8 cellular contexts compared by ENCODE assay signal in genomic region chr14:100285913-100286400, GRCh38. TPM values are rescaled to one million over a fixed set of nuclear protein-coding genes. Genes with fewer than 3 reads are reported as not detected.
DNase-seq lines count a peak whose midpoint lies in the region; ATAC-seq and TF ChIP-seq lines count a peak whose summit lies in the region.
"Had no signal": no experiment of that assay in that cellular context is flagged by ENCODE, and none has a peak within 500 bp of the region (broad histone marks: within the 10 kb centered on the region; RNA-seq: fewer than 3 reads in every experiment).

No MANE protein-coding gene starts in this region.

- intact Hi-C loops in activated CD4-positive, alpha-beta memory T cell treated with anti-CD3 and anti-CD28 coated beads for 36 hours (cut with micrococcal nuclease) = loop anchor here (1.0 kb wide), 1 partner anchor 91 kb away; no protein-coding TSS in a partner anchor

- no CpG with 5 or more reads among the region's 13 CpGs for WGBS in iPS DF 6.9 (ENCODE audit: insufficient coverage, insufficient read length)

- peak overlapping the region; percentile 69 for H3K4me3 Mint-ChIP-seq in activated CD4-positive, alpha-beta memory T cell treated with anti-CD3 and anti-CD28 coated beads for 36 hours
- H3K4me3 Mint-ChIP-seq in stimulated activated naive B cell treated with anti-CD40 and anti-IgM and Interleukin-4, amounts not matched to agents 10 μg/mL and 1 μg/mL and 100 μg/mL, for 72 hours = peak overlapping the region; percentile 81 to 82

- H3K4me3 ChIP-seq in HEK293 (ENCODE audit: low read depth, low read length) (peak overlapping the region; percentile 71; the same call in 1 of the 2 replicates), iPS DF 6.9 (ENCODE audit: low read length) (peak overlapping the region; percentile 73; the same call in 1 of the 2 replicates)

- H3K27ac Mint-ChIP-seq in activated CD4-positive, alpha-beta memory T cell treated with anti-CD3 and anti-CD28 coated beads for 36 hours = no peak overlapping the region
- peak overlapping the region; percentile 90 for H3K27ac Mint-ChIP-seq in stimulated activated naive B cell treated with anti-CD40 and anti-IgM and Interleukin-4, amounts not matched to agents 10 μg/mL and 1 μg/mL and 100 μg/mL, for 72 hours

- CTCF ChIA-PET in HEK293 (lab: Yijun Ruan, JAX) = interaction anchor here (0.6 to 3.5 kb wide), 16 partner anchors 8 to 113 kb away, joined by 3 to 30 read pairs (median 4); no protein-coding TSS in a partner anchor
- CTCF ChIA-PET in activated CD4-positive, alpha-beta memory T cell treated with anti-CD3 and anti-CD28 coated beads for 36 hours (lab: Charles Lee) = interaction anchor here (0.7 to 4.9 kb wide), 22 partner anchors 9 to 360 kb away, joined by 3 to 46 read pairs (median 6); a partner anchor contains a TSS

- no peaks in the 10 kb centered on the region for H3K9me3 Mint-ChIP-seq in activated CD4-positive, alpha-beta memory T cell treated with anti-CD3 and anti-CD28 coated beads for 36 hours
- no peaks in the 10 kb centered on the region for H3K9me3 Mint-ChIP-seq in stimulated activated naive B cell treated with anti-CD40 and anti-IgM and Interleukin-4, amounts not matched to agents 10 μg/mL and 1 μg/mL and 100 μg/mL, for 72 hours

- ATAC-seq in stimulated activated naive B cell treated with anti-CD40 and anti-IgM and Interleukin-4, amounts not matched to agents 10 μg/mL and 1 μg/mL and 100 μg/mL, for 72 hours (replicated peaks) = no peak
- ATAC-seq in GM18907 (IDR thresholded peaks at IDR 0.05; ENCODE audit: unreplicated experiment) = no peak

- H3K36me3 ChIP-seq in HEK293 (ENCODE audit: control insufficient read depth in 2 of 2, insufficient read depth in 1 of 2, low read length in 2 of 2) (peaks cover 0 to 19% of the 10 kb centered on the region in 2 experiments; a peak in 2 of 3 replicates), iPS DF 6.9 (ENCODE audit: control insufficient read depth, insufficient read depth, low read length) (peaks cover 5% of the 10 kb centered on the region)

- no peaks in the 10 kb centered on the region for H3K27me3 ChIP-seq in iPS DF 6.9 (ENCODE audit: control insufficient read depth, insufficient read depth, low read length)

- H3K36me3 Mint-ChIP-seq in activated CD4-positive, alpha-beta memory T cell treated with anti-CD3 and anti-CD28 coated beads for 36 hours = no peaks in the 10 kb centered on the region
- H3K36me3 Mint-ChIP-seq in stimulated activated naive B cell treated with anti-CD40 and anti-IgM and Interleukin-4, amounts not matched to agents 10 μg/mL and 1 μg/mL and 100 μg/mL, for 72 hours = peaks cover 0 to 6% of the 10 kb centered on the region in 2 donors

- H3K9me3 ChIP-seq in HEK293 (ENCODE audit: control insufficient read depth, insufficient read depth, low read depth, low read length) (no peaks in the 10 kb centered on the region), iPS DF 6.9 (ENCODE audit: control insufficient read depth, insufficient read depth, low read length) (no peaks in the 10 kb centered on the region)

- H3K27ac ChIP-seq in HEK293 (ENCODE audit: extremely low read depth, low read depth, low read length) (peak overlapping the region; percentile 90; the same call in 1 of the 2 replicates), iPS DF 6.9 (ENCODE audit: low read length) (no peak overlapping the region)

- H3K4me1 Mint-ChIP-seq in activated CD4-positive, alpha-beta memory T cell treated with anti-CD3 and anti-CD28 coated beads for 36 hours (ENCODE audit: low read depth) = peaks cover 6% of the 10 kb centered on the region
- peaks cover 19 to 28% of the 10 kb centered on the region in 2 donors for H3K4me1 Mint-ChIP-seq in stimulated activated naive B cell treated with anti-CD40 and anti-IgM and Interleukin-4, amounts not matched to agents 10 μg/mL and 1 μg/mL and 100 μg/mL, for 72 hours

- H3K27me3 Mint-ChIP-seq in activated CD4-positive, alpha-beta memory T cell treated with anti-CD3 and anti-CD28 coated beads for 36 hours = no peaks in the 10 kb centered on the region
- H3K27me3 Mint-ChIP-seq in stimulated activated naive B cell treated with anti-CD40 and anti-IgM and Interleukin-4, amounts not matched to agents 10 μg/mL and 1 μg/mL and 100 μg/mL, for 72 hours = no peaks in the 10 kb centered on the region

- POLR2A ChIA-PET in HEK293 (lab: Yijun Ruan, JAX) = interaction anchor here (0.6 to 1.2 kb wide), 4 partner anchors 13 to 237 kb away, joined by 3 to 4 read pairs (median 4); a partner anchor contains a TSS
- POLR2A ChIA-PET in activated CD4-positive, alpha-beta memory T cell treated with anti-CD3 and anti-CD28 coated beads for 36 hours (lab: Charles Lee) = interaction anchor here (0.6 to 1.3 kb wide), 2 partner anchors 50 to 90 kb away, joined by 4 to 5 read pairs; a partner anchor contains a TSS

- no peak for DNase-seq in activated CD4-positive, alpha-beta memory T cell treated with anti-CD3 and anti-CD28 coated beads for 36 hours
- DNase-seq in iPS DF 6.9 (ENCODE audit: low read depth, low spot score) (no peak), SK-N-DZ (ENCODE audit: low spot score) (no peak), OCI-M2 (lab: John Stamatoyannopoulos, UW; ENCODE audit: unreplicated experiment) (no peak)
- no peak for DNase-seq in stimulated activated naive B cell treated with anti-CD40 and anti-IgM and Interleukin-4, amounts not matched to agents 10 μg/mL and 1 μg/mL and 100 μg/mL, for 72 hours

- TF ChIP-seq CTCF in HEK293 (tag by site-specific recombination; IDR thresholded peaks at IDR 0.05) = 0 out of 2 replicates have a peak, but pooled peaks have one; percentile 2

- H3K4me1 ChIP-seq in HEK293 (ENCODE audit: control insufficient read depth, insufficient read depth, low read length) = no peaks in the 10 kb centered on the region; the same call in 1 of the 2 replicates
- H3K4me1 ChIP-seq in iPS DF 6.9 (ENCODE audit: control insufficient read depth, insufficient read depth, low read length) = peaks cover 9% of the 10 kb centered on the region

TF ChIP-seq in HEK293, 187 proteins besides CTCF, POLR2A, EP300 and RAD21 (continues in another document):
- TF ChIP-seq TSHZ1 (tag by site-specific recombination; IDR thresholded peaks at IDR 0.05; ENCODE audit: borderline replicate concordance) (no peak), KLF9 (tag by site-specific recombination; IDR thresholded peaks at IDR 0.05; ENCODE audit: low read depth) (0 out of 2 replicates have a peak, but pooled peaks have one; percentile 13), ZNF404 (tag by site-specific recombination; IDR thresholded peaks at IDR 0.05) (no peak), ZNF146 (tag by site-specific recombination; IDR thresholded peaks at IDR 0.05) (no peak), PBX3 (CRISPR knock-in tag; IDR thresholded peaks at IDR 0.05) (no peak), ZNF660 (tag by site-specific recombination; IDR thresholded peaks at IDR 0.05) (no peak), ZNF266 (tag by site-specific recombination; IDR thresholded peaks at IDR 0.05; ENCODE audit: low read depth) (no peak), ZFP37 (tag by site-specific recombination; IDR thresholded peaks at IDR 0.05) (no peak), ZNF426 (tag by site-specific recombination; IDR thresholded peaks at IDR 0.05) (no peak), ZNF223 (tag by site-specific recombination; IDR thresholded peaks at IDR 0.05) (0 out of 2 replicates have a peak, but pooled peaks have one; percentile 0), REPIN1 (tag by site-specific recombination; IDR thresholded peaks at IDR 0.05; ENCODE audit: low read depth) (no peak), ZBTB7A (tag by site-specific recombination; IDR thresholded peaks at IDR 0.05; ENCODE audit: low read depth) (no peak), MEIS1 (CRISPR knock-in tag; IDR thresholded peaks at IDR 0.05; ENCODE audit: borderline replicate concordance) (no peak)

RNA-seq across cellular contexts. Expression of gene SLC25A29, which starts 20.3 kb away (rescaled TPM):
- 10 to 100 TPM; 14.9 to 15.7 TPM for total RNA-seq in activated CD4-positive, alpha-beta memory T cell treated with anti-CD3 and anti-CD28 coated beads for 36 hours
- 73.8 and 82.2 TPM in 2 replicates for polyA plus RNA-seq in SK-N-DZ (2014; cell fraction: cytosol; rRNA removed)
- polyA plus RNA-seq in SK-N-DZ (2014; cell fraction: nucleus; rRNA removed) = 229 and 356 TPM in 2 replicates

RNA-seq across cellular contexts. Expression of gene SLC25A47, which starts 37.2 kb away (rescaled TPM):
- not detected for total RNA-seq in activated CD4-positive, alpha-beta memory T cell treated with anti-CD3 and anti-CD28 coated beads for 36 hours
- not detected in 2 replicates for polyA plus RNA-seq in SK-N-DZ (2014; cell fraction: cytosol; rRNA removed)
- 0.69 TPM in 1 of 2 replicates, not detected in the other for polyA plus RNA-seq in SK-N-DZ (2014; cell fraction: nucleus; rRNA removed)
- total RNA-seq: activated CD8-positive, alpha-beta memory T cell treated with anti-CD3 and anti-CD28 coated beads for 36 hours had no signal

RNA-seq across cellular contexts. Expression of gene YY1, which starts 47.0 kb away (rescaled TPM):
- 10 to 100 TPM; 88.6 to 98.2 TPM for total RNA-seq in activated CD4-positive, alpha-beta memory T cell treated with anti-CD3 and anti-CD28 coated beads for 36 hours
- 25.7 and 28.4 TPM in 2 replicates for polyA plus RNA-seq in SK-N-DZ (2014; cell fraction: cytosol; rRNA removed)
- polyA plus RNA-seq in SK-N-DZ (2014; cell fraction: nucleus; rRNA removed) = 24.4 and 31.4 TPM in 2 replicates
